8 cellular contexts compared by ENCODE assay signal in the genomic region with DNA sequence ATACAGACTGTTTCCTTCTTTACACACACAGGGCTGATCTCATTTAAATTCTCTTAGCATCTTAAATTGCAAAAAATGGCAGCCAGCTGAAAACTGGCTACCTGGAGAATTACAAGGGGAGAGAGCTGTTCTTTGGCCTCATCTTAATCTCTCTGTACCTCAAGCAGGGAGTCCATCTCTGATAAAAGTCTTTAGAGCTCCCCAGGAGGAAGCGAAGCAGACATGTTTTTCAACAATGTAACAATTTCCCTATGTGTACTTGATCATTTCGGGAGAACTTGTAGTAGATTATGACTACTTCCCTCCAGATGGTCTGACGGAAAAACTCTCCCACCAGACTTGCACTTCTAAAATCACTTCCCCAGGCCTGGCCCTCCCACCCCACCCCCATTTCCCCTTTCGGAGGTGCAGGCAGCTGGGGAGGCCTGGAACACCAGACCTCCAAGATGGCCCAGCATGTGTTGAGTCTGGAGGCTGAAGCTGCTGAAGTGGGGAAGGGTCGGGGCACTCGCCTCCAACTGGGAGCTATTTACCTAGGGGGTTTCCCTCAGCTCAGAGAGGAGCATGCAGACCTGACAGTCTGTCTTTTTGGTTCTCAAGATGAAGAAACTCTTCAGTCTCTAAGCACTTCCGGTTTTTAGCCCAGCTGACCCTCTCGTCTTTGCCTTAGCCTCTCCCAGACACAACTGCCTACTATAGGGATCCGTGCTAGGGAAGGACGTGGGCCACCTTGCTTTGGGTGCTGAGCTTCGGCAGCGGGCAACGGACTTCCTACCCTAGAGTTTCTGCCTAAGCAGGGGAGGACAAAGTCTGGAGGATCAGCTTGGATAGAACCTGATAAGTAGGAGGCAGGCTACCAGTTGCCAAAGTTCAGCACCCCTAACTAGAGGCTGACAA.
DNase-seq lines count a peak whose midpoint lies in the region; ATAC-seq and TF ChIP-seq lines count a peak whose summit lies in the region.

No MANE protein-coding gene starts in this region.

- TF ChIP-seq CTCF in left ventricle myocardium inferior (IDR thresholded peaks at IDR 0.05; ENCODE audit: borderline replicate concordance): no peak

- ATAC-seq in left cardiac atrium: no peak
- ATAC-seq in activated T-cell treated with anti-CD3 and anti-CD28 coated beads, Interleukin-2, amount 50 U/mL, for 4 hours: no peak
- no peak for ATAC-seq in memory B cell (ENCODE audit: low read depth)

- peaks cover 53% of the 10 kb centered on the region for H3K4me1 Mint-ChIP-seq in activated T-cell treated with anti-CD3 and anti-CD28 coated beads, Interleukin-2, amount 50 U/mL, for 4 hours (ENCODE audit: low read depth)
- H3K4me1 Mint-ChIP-seq in memory B cell: peaks cover 31% of the 10 kb centered on the region

- POLR2A ChIA-PET in HEK293T (lab: Yijun Ruan, JAX): no interaction called here

- no peaks in the 10 kb centered on the region for H3K36me3 Mint-ChIP-seq in activated T-cell treated with anti-CD3 and anti-CD28 coated beads, Interleukin-2, amount 50 U/mL, for 4 hours (ENCODE audit: insufficient read depth)
- H3K36me3 Mint-ChIP-seq in memory B cell: no peaks in the 10 kb centered on the region

- no peaks in the 10 kb centered on the region for H3K36me3 ChIP-seq in left ventricle myocardium inferior
- no peaks in the 10 kb centered on the region for H3K36me3 ChIP-seq in urinary bladder (ENCODE audit: insufficient read depth)

- DNase-seq in left ventricle myocardium inferior: no peak
- DNase-seq in left cardiac atrium: no peak
- no peak for DNase-seq in activated T-cell treated with anti-CD3 and anti-CD28 coated beads, Interleukin-2, amount 50 U/mL, for 4 hours
- DNase-seq in memory B cell (ENCODE audit: low spot score in 2 of 2): no peak
- DNase-seq in HEK293T (ENCODE audit: extremely low spot score): no peak
- DNase-seq in GM19238 (ENCODE audit: insufficient read length, low spot score): no peak
- DNase-seq in activated CD4-positive, CD25-positive, alpha-beta regulatory T cell treated with anti-CD3 and anti-CD28 coated beads, Interleukin-2, amount 50 U/mL, for 72 hours: no peak

- peak overlapping the region; percentile 81 for H3K4me3 Mint-ChIP-seq in activated T-cell treated with anti-CD3 and anti-CD28 coated beads, Interleukin-2, amount 50 U/mL, for 4 hours
- peak overlapping the region; percentile 68 for H3K4me3 Mint-ChIP-seq in memory B cell

- 87% methylated on average over 13 of the region's 13 CpGs for WGBS in urinary bladder

- H3K4me3 ChIP-seq in left ventricle myocardium inferior (peak overlapping the region; percentile 62), urinary bladder (ENCODE audit: low read depth, low read length) (no peak overlapping the region)

- H3K27ac Mint-ChIP-seq in memory B cell: peak overlapping the region; percentile 98

- H3K4me1 ChIP-seq in left ventricle myocardium inferior (peaks cover 66% of the 10 kb centered on the region), urinary bladder (ENCODE audit: insufficient read depth) (no peaks in the 10 kb centered on the region)

- no peaks in the 10 kb centered on the region for H3K27me3 ChIP-seq in left ventricle myocardium inferior (ENCODE audit: low read depth)

- H3K9me3 ChIP-seq in left ventricle myocardium inferior (replicated peaks): no peaks in the 10 kb centered on the region

- H3K27ac ChIP-seq in left ventricle myocardium inferior (replicated peaks) (peak overlapping the region; percentile 91), urinary bladder (ENCODE audit: low read depth) (peak overlapping the region; percentile 59)

- CTCF ChIA-PET in HEK293T (lab: Yijun Ruan, JAX): no interaction called here

- H3K9me3 Mint-ChIP-seq in activated T-cell treated with anti-CD3 and anti-CD28 coated beads, Interleukin-2, amount 50 U/mL, for 4 hours: no peaks in the 10 kb centered on the region
- H3K9me3 Mint-ChIP-seq in memory B cell: no peaks in the 10 kb centered on the region

- no peaks in the 10 kb centered on the region for H3K27me3 Mint-ChIP-seq in activated T-cell treated with anti-CD3 and anti-CD28 coated beads, Interleukin-2, amount 50 U/mL, for 4 hours (ENCODE audit: low read depth)
- H3K27me3 Mint-ChIP-seq in memory B cell: no peaks in the 10 kb centered on the region

- intact Hi-C loops in left ventricle myocardium inferior (cut with micrococcal nuclease) (loop anchor here (5.0 to 10.0 kb wide), 2 partner anchors 309 to 1024 kb away; no protein-coding TSS in a partner anchor), left cardiac atrium (cut with DNase I) (loop anchor here in 1 of 2 donors (10.0 kb wide), 2 partner anchors 94 to 234 kb away; no protein-coding TSS in a partner anchor)

TF ChIP-seq in HEK293T, 16 proteins besides CTCF, POLR2A, EP300 and RAD21:
- TF ChIP-seq NFRKB (IDR thresholded peaks at IDR 0.05) (no peak), CTBP1 (IDR thresholded peaks at IDR 0.05; ENCODE audit: borderline replicate concordance) (no peak), PKNOX1 (IDR thresholded peaks at IDR 0.05) (no peak), L3MBTL2 (conservative IDR thresholded peaks at IDR 0.05) (no peak), BHLHE40 (IDR thresholded peaks at IDR 0.05; ENCODE audit: borderline replicate concordance) (no peak)
